11 cellular contexts compared by ENCODE assay signal in genomic region chr13:80336335-80336734, GRCh38. TPM values are rescaled to one million over a fixed set of nuclear protein-coding genes. Genes with fewer than 3 reads are reported as not detected.
A peak's percentile ranks its signal among the peaks of the same experiment; 100 is the strongest.
DNase-seq lines count a peak whose midpoint lies in the region; ATAC-seq, FAIRE-seq and TF ChIP-seq lines count a peak whose summit lies in the region.
"Had no signal": no experiment of that assay in that cellular context is flagged by ENCODE, and none has a peak within 500 bp of the region (broad histone marks: within the 10 kb centered on the region; RNA-seq: fewer than 3 reads in every experiment).

No MANE protein-coding gene starts in this region.

- H3K9ac ChIP-seq in HUES6 (ENCODE audit: low read length) (peak overlapping the region; percentile 98), HepG2 (ENCODE audit: insufficient read depth, low read depth, low read length) (no peak overlapping the region)
- H3K9ac ChIP-seq: KMS-11 had no signal

- no peak overlapping the region for H2AFZ ChIP-seq in HepG2 (ENCODE audit: low read length)

- intact Hi-C loops in HepG2 (cut with micrococcal nuclease; ENCODE audit: unreplicated experiment) (no loop called here), thyroid gland (cut with DNase I) (no loop called here)

- H3K36me3 ChIP-seq in HUES6 (ENCODE audit: control insufficient read depth, insufficient read depth, low read length) = peaks cover 80% of the 10 kb centered on the region
- H3K36me3 ChIP-seq in bronchial epithelial cell (ENCODE audit: control insufficient read depth, insufficient read depth, low read length) = peaks cover 4% of the 10 kb centered on the region
- peaks cover 5 to 9% of the 10 kb centered on the region in 2 experiments for H3K36me3 ChIP-seq in HepG2 (replicated peaks in 1 of 2; ENCODE audit: control insufficient read depth in 1 of 2, insufficient read depth in 2 of 2, low read length in 2 of 2)
- H3K36me3 ChIP-seq in thyroid gland = peaks cover 4 to 9% of the 10 kb centered on the region in 2 donors

- no peak for FAIRE-seq in bronchial epithelial cell (lab: Jason Lieb, UNC)
- no peak for FAIRE-seq in HepG2 (lab: Jason Lieb, UNC)

- H3K9me3 ChIP-seq in HUES6 (ENCODE audit: control insufficient read depth, insufficient read depth, low read depth, low read length) (no peaks in the 10 kb centered on the region), HepG2 (ENCODE audit: low read length) (no peaks in the 10 kb centered on the region), thyroid gland (no peaks in the 10 kb centered on the region)
- H3K9me3 ChIP-seq: mucosa of descending colon had no signal

- H3K27me3 ChIP-seq in HUES6 (ENCODE audit: control insufficient read depth, insufficient read depth, low read length) (no peaks in the 10 kb centered on the region), bronchial epithelial cell (ENCODE audit: control insufficient read depth, insufficient read depth, low read length) (no peaks in the 10 kb centered on the region), HepG2 (ENCODE audit: control insufficient read depth in 1 of 2, insufficient read depth in 2 of 2, low read length in 2 of 2) (no peaks in the 10 kb centered on the region; a peak in 1 of 5 replicates), thyroid gland (no peaks in the 10 kb centered on the region)

- peak overlapping the region; percentile 76 for H3K4me2 ChIP-seq in HepG2 (ENCODE audit: low read depth, low read length)
- H3K4me2 ChIP-seq: KMS-11 had no signal

- no TSS peak for BruUV-seq in HepG2 (replicated peaks; lab: Mats Ljungman, UMichigan)

- 32% methylated on average over 2 of the region's 2 CpGs for WGBS in HepG2 (ENCODE audit: low lambda C conversion rate)
- WGBS in thyroid gland, 2 donors = 66 to 69% methylated on average over 2 of the region's 2 CpGs

- TF ChIP-seq RAD21 in HepG2 (CRISPR knock-in tag; IDR thresholded peaks at IDR 0.05) = no peak

- peak; percentile 50 for DNase-seq in bronchial epithelial cell (ENCODE audit: low read depth)
- no peak for DNase-seq in HepG2 (ENCODE audit: low spot score)
- DNase-seq in thyroid gland = no peak
- DNase-seq in amniotic stem cell (lab: John Stamatoyannopoulos, UW) = no peak
- no peak for DNase-seq in erythroblast (lab: John Stamatoyannopoulos, UW)

- ATAC-seq in HepG2 (no peak), HG03378 (IDR thresholded peaks at IDR 0.05; ENCODE audit: unreplicated experiment) (no peak), HG03097 (IDR thresholded peaks at IDR 0.05; ENCODE audit: low FRiP score, unreplicated experiment) (no peak)
- ATAC-seq: activated T-helper 17 cell treated with anti-CD3 and anti-CD28 coated beads, Interleukin-2, amount 50 U/mL, for 72 hours; mucosa of descending colon had no signal

- H3K4me3 ChIP-seq in HUES6 (ENCODE audit: low read depth, low read length) (peak overlapping the region; percentile 79), bronchial epithelial cell (ENCODE audit: low read depth, low read length) (no peak overlapping the region), HepG2 (replicated peaks in 1 of 3; ENCODE audit: insufficient read depth in 1 of 3, low read depth in 2 of 3, low read length in 3 of 3) (peak overlapping the region; percentile 4 to 97 (median 77); a peak in 4 of 6 replicates), thyroid gland (replicated peaks in 1 of 3) (peak overlapping the region in 1 of 3 donors; percentile 11)
- H3K4me3 ChIP-seq: mucosa of descending colon had no signal

- in situ Hi-C loops in HepG2 (cut with HindIII; ENCODE audit: extremely low pct_ligation_motif_present, low pct_unique_long_range_greater_than_20kb) = loop anchor here (25.0 kb wide), 1 partner anchor 924 kb away; the partner anchor contains the start of gene RBM26

- no peak for TF ChIP-seq CTCF in bronchial epithelial cell (IDR thresholded peaks at IDR 0.05; ENCODE audit: insufficient read depth, low read length, severe bottlenecking)
- TF ChIP-seq CTCF in HepG2 (CRISPR knock-in tag; IDR thresholded peaks at IDR 0.05) = no peak
- TF ChIP-seq CTCF in thyroid gland (IDR thresholded peaks at IDR 0.05) = no peak

- H4K20me1 ChIP-seq in HepG2 (ENCODE audit: insufficient read depth, low read length) = peaks cover 36% of the 10 kb centered on the region

- CTCF ChIA-PET in HepG2 (lab: Yijun Ruan, JAX; ENCODE audit: low intra/inter-chr PET ratio, low total read pairs) = no interaction called here

- TF ChIP-seq POLR2A in HepG2 (IDR thresholded peaks at IDR 0.05; ENCODE audit: insufficient read depth in 1 of 2, low read depth in 2 of 2, low read length in 2 of 2) (no peak), thyroid gland (IDR thresholded peaks at IDR 0.05) (no peak), erythroblast (IDR thresholded peaks at IDR 0.05; ENCODE audit: low read length) (no peak)

- H3K27ac ChIP-seq in HUES6 (ENCODE audit: low read depth, low read length) (no peak overlapping the region), HepG2 (ENCODE audit: extremely low read length, insufficient read depth, low read length) (peak overlapping the region; percentile 1), thyroid gland (peak overlapping the region in 2 of 3 donors; percentile 10 to 39)
- H3K27ac ChIP-seq: KMS-11 had no signal

- TF ChIP-seq EP300 in HepG2 (IDR thresholded peaks at IDR 0.05; ENCODE audit: low read depth in 2 of 2, low read length in 2 of 2) (no peak), HepG2 (CRISPR knock-in tag; IDR thresholded peaks at IDR 0.05; ENCODE audit: borderline replicate concordance) (no peak)

- POLR2A ChIA-PET in HepG2 (lab: Yijun Ruan, JAX) = interaction anchor here (0.6 kb wide), 1 partner anchor 35 kb away, joined by 4 read pairs; no protein-coding TSS in a partner anchor

- peaks cover 63% of the 10 kb centered on the region for H3K79me2 ChIP-seq in HepG2 (ENCODE audit: insufficient read depth, low read length)

- H3K4me1 ChIP-seq in HUES6 (ENCODE audit: control insufficient read depth, insufficient read depth, low read length) = peaks cover 13% of the 10 kb centered on the region
- peaks cover 35% of the 10 kb centered on the region for H3K4me1 ChIP-seq in HepG2 (ENCODE audit: insufficient read depth, low read length)
- peaks cover 0 to 17% of the 10 kb centered on the region in 2 donors for H3K4me1 ChIP-seq in thyroid gland

TF ChIP-seq in HepG2, 621 proteins besides CTCF, POLR2A, EP300 and RAD21 (continues in another document):
- TF ChIP-seq MED1 (CRISPR knock-in tag; IDR thresholded peaks at IDR 0.05) (no peak), ZNF205 (CRISPR knock-in tag; IDR thresholded peaks at IDR 0.05) (peak; percentile 76; the same call in 1 of the 2 replicates), CEBPG (CRISPR knock-in tag; IDR thresholded peaks at IDR 0.05) (peak; percentile 67; the same call in 1 of the 2 replicates), SOX13 (IDR thresholded peaks at IDR 0.05) (no peak), SOX13 (CRISPR knock-in tag; conservative IDR thresholded peaks at IDR 0.05 in 1 of 2, IDR thresholded peaks at IDR 0.05 in 1 of 2) (peak in 1 of 2 experiments; percentile 19; a peak in 1 of 4 replicates), ZSCAN5A (CRISPR knock-in tag; IDR thresholded peaks at IDR 0.05; ENCODE audit: borderline replicate concordance) (no peak), CEBPB (IDR thresholded peaks at IDR 0.05; ENCODE audit: borderline replicate concordance, low read depth, low read length) (peak; percentile 65; the same call in 1 of the 2 replicates), RFXANK (CRISPR knock-in tag; IDR thresholded peaks at IDR 0.05) (no peak), ESRRA (CRISPR knock-in tag; IDR thresholded peaks at IDR 0.05; ENCODE audit: low read depth) (no peak), TEF (CRISPR knock-in tag; IDR thresholded peaks at IDR 0.05) (peak; percentile 42; the same call in 1 of the 2 replicates)

RNA-seq across cellular contexts. Expression of gene SPRY2, which starts 4.6 kb away (rescaled TPM):
- total RNA-seq in bronchial epithelial cell (3.1 and 4.7 TPM in 2 replicates), HepG2 (2016; rRNA removed; fragmentation: Illumina TruSeq; extraction: Trizol) (7.4 and 9.8 TPM in 2 replicates), thyroid gland (10 to 100 TPM; 17.9 to 37.0 (median 24.5) TPM)
- 4.1 and 5.1 TPM in 2 replicates for total RNA-seq in HepG2 (2016; cell fraction: cytosol; rRNA removed; fragmentation: Illumina TruSeq; extraction: Trizol; ENCODE audit: low read depth)
- total RNA-seq in HepG2 (2016; cell fraction: insoluble cytoplasmic fraction; rRNA removed; fragmentation: Illumina TruSeq; extraction: Trizol) = 7.1 and 7.9 TPM in 2 replicates
- total RNA-seq in HepG2 (2016; cell fraction: membrane; rRNA removed; fragmentation: Illumina TruSeq; extraction: Trizol) = 12.8 and 12.9 TPM in 2 replicates
- total RNA-seq in HepG2 (2016; cell fraction: nucleus; rRNA removed; fragmentation: Illumina TruSeq; extraction: Trizol) = 9.3 and 9.6 TPM in 2 replicates
- 21.4 and 25.1 TPM in 2 replicates for polyA plus RNA-seq in HepG2 (2011; rRNA removed)
- polyA plus RNA-seq in HepG2 (2011; cell fraction: cytosol; rRNA removed) = 23.5 and 27.7 TPM in 2 replicates
- 13.8 and 14.2 TPM in 2 replicates for polyA plus RNA-seq in HepG2 (2011; cell fraction: nucleus; rRNA removed)
- 8.4 and 9.8 TPM in 2 replicates for polyA plus RNA-seq in HepG2 (2012)
- polyA plus RNA-seq in HepG2 (2016; cell fraction: cytosol; fragmentation: Illumina TruSeq; extraction: Trizol; ENCODE audit: low read depth) = 4.9 and 5.4 TPM in 2 replicates
- polyA plus RNA-seq in HepG2 (2016; cell fraction: insoluble cytoplasmic fraction; fragmentation: Illumina TruSeq; extraction: Trizol; ENCODE audit: low read depth) = 12.2 and 12.8 TPM in 2 replicates
- 11.6 and 12.5 TPM in 2 replicates for polyA plus RNA-seq in HepG2 (2016; cell fraction: membrane; fragmentation: Illumina TruSeq; extraction: Trizol; ENCODE audit: low read depth)
- polyA plus RNA-seq in HepG2 (2016; cell fraction: nucleus; fragmentation: Illumina TruSeq; extraction: Trizol; ENCODE audit: insufficient read depth, low read depth) = 16.3 and 17.0 TPM in 2 replicates
- 7.9 and 33.9 TPM in 2 replicates for polyA minus RNA-seq in HepG2 (2011; rRNA and poly(A)+ RNA removed; ENCODE audit: low replicate concordance)
- 11.2 and 12.0 TPM in 2 replicates for polyA minus RNA-seq in HepG2 (2011; cell fraction: cytosol; rRNA and poly(A)+ RNA removed)
- 12.7 and 13.4 TPM in 2 replicates for polyA minus RNA-seq in HepG2 (2011; cell fraction: nucleus; rRNA and poly(A)+ RNA removed)
- total RNA-seq: activated T-helper 17 cell treated with anti-CD3 and anti-CD28 coated beads, Interleukin-2, amount 50 U/mL, for 72 hours had no signal
